8 cellular contexts compared by ENCODE assay signal in the genomic region with DNA sequence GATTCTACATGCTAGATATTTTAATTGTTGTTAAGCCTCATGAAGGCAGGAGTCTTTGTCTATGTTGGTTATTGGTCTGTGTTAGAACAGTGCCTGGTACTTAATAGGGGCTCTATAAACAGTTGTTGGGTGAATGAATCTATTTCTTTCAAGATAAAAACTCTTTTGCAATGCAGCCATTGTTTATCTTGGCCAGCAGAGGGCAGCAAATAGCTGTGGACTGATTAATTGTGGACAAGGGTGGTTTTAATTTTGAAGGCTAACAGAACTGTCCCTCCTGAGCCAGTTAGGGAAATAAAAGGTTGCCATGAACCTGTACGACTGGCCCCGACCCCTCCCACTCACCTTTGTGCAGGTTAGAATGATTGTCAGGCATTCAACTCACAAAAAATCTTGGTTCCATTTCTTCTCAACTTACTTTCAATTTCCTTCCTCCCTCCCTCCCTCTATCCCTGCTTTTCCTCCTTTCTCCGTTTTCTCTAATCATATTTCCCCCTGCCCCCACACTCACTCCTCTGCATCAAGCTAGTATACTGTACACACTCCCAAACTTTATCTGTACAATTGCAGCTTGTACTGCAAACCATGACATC.
DNase-seq lines count a peak whose midpoint lies in the region; ATAC-seq and TF ChIP-seq lines count a peak whose summit lies in the region.

No MANE protein-coding gene starts in this region.

- no peaks in the 10 kb centered on the region for H3K36me3 ChIP-seq in RWPE2 (ENCODE audit: low read depth)

- TF ChIP-seq CTCF in LNCAP (IDR thresholded peaks at IDR 0.05) (peak; percentile 83), RWPE2 (IDR thresholded peaks at IDR 0.05; ENCODE audit: poor library complexity, severe bottlenecking) (peak; percentile 89)

- DNase-seq in GM03348 (ENCODE audit: low spot score) (peak; percentile 64), RWPE2 (ENCODE audit: low spot score) (no peak), amniotic epithelial cell (ENCODE audit: low read depth) (peak; percentile 42), hepatic stellate cell (ENCODE audit: low spot score) (peak; percentile 31), smooth muscle cell of the brain vasculature (ENCODE audit: low read depth, low spot score) (peak; percentile 24)

- H3K4me3 ChIP-seq in RWPE2 (ENCODE audit: severe bottlenecking), result no peak overlapping the region

- H3K27ac ChIP-seq in RWPE2 (ENCODE audit: poor library complexity, severe bottlenecking), result no peak overlapping the region

- no peaks in the 10 kb centered on the region for H3K27me3 ChIP-seq in RWPE2 (ENCODE audit: insufficient read depth, poor library complexity, severe bottlenecking)

- no peaks in the 10 kb centered on the region for H3K9me3 ChIP-seq in RWPE2 (ENCODE audit: severe bottlenecking)

- no peaks in the 10 kb centered on the region for H3K4me1 ChIP-seq in RWPE2 (ENCODE audit: insufficient read depth, poor library complexity, severe bottlenecking)

- ATAC-seq in RWPE2 (ENCODE audit: low read depth) (no peak), GM19463 (IDR thresholded peaks at IDR 0.05; ENCODE audit: unreplicated experiment) (no peak), HG03571 (IDR thresholded peaks at IDR 0.05; ENCODE audit: unreplicated experiment) (no peak)
